Comparison of ENCODE assay signal across 2 cellular contexts in the genomic region with DNA sequence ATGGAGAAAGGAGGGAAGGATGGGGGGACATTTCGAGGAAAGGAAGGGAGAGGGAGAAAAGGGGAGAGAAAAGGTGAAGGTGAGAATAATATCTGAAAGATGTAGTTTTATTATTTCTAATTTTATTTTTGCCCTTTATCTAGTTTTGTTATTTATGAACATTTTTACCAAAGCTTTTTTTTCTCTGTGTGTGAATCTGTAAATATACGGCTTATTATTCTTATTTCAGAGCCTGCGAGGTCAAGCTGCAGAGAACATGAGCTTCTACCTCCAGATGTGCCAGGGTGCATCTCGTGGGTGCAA.
TF ChIP-seq lines count a peak whose summit lies in the region.

No MANE protein-coding gene starts in this region.

TF ChIP-seq in GM12878, 131 proteins besides CTCF, POLR2A, EP300 and RAD21:
- no peak for TF ChIP-seq HDAC6 (IDR thresholded peaks at IDR 0.05; ENCODE audit: unreplicated experiment)
- no peak for TF ChIP-seq FOXM1 (IDR thresholded peaks at IDR 0.05; ENCODE audit: low read depth, low read length)
- TF ChIP-seq, protein P1, sequence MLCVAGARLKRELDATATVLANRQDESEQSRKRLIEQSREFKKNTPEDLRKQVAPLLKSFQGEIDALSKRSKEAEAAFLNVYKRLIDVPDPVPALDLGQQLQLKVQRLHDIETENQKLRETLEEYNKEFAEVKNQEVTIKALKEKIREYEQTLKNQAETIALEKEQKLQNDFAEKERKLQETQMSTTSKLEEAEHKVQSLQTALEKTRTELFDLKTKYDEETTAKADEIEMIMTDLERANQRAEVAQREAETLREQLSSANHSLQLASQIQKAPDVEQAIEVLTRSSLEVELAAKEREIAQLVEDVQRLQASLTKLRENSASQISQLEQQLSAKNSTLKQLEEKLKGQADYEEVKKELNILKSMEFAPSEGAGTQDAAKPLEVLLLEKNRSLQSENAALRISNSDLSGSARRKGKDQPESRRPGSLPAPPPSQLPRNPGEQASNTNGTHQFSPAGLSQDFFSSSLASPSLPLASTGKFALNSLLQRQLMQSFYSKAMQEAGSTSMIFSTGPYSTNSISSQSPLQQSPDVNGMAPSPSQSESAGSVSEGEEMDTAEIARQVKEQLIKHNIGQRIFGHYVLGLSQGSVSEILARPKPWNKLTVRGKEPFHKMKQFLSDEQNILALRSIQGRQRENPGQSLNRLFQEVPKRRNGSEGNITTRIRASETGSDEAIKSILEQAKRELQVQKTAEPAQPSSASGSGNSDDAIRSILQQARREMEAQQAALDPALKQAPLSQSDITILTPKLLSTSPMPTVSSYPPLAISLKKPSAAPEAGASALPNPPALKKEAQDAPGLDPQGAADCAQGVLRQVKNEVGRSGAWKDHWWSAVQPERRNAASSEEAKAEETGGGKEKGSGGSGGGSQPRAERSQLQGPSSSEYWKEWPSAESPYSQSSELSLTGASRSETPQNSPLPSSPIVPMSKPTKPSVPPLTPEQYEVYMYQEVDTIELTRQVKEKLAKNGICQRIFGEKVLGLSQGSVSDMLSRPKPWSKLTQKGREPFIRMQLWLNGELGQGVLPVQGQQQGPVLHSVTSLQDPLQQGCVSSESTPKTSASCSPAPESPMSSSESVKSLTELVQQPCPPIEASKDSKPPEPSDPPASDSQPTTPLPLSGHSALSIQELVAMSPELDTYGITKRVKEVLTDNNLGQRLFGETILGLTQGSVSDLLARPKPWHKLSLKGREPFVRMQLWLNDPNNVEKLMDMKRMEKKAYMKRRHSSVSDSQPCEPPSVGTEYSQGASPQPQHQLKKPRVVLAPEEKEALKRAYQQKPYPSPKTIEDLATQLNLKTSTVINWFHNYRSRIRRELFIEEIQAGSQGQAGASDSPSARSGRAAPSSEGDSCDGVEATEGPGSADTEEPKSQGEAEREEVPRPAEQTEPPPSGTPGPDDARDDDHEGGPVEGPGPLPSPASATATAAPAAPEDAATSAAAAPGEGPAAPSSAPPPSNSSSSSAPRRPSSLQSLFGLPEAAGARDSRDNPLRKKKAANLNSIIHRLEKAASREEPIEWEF (IDR thresholded peaks at IDR 0.05; ENCODE audit: insufficient replicate concordance, low read depth, low read length) = no peak
- TF ChIP-seq, protein P2, sequence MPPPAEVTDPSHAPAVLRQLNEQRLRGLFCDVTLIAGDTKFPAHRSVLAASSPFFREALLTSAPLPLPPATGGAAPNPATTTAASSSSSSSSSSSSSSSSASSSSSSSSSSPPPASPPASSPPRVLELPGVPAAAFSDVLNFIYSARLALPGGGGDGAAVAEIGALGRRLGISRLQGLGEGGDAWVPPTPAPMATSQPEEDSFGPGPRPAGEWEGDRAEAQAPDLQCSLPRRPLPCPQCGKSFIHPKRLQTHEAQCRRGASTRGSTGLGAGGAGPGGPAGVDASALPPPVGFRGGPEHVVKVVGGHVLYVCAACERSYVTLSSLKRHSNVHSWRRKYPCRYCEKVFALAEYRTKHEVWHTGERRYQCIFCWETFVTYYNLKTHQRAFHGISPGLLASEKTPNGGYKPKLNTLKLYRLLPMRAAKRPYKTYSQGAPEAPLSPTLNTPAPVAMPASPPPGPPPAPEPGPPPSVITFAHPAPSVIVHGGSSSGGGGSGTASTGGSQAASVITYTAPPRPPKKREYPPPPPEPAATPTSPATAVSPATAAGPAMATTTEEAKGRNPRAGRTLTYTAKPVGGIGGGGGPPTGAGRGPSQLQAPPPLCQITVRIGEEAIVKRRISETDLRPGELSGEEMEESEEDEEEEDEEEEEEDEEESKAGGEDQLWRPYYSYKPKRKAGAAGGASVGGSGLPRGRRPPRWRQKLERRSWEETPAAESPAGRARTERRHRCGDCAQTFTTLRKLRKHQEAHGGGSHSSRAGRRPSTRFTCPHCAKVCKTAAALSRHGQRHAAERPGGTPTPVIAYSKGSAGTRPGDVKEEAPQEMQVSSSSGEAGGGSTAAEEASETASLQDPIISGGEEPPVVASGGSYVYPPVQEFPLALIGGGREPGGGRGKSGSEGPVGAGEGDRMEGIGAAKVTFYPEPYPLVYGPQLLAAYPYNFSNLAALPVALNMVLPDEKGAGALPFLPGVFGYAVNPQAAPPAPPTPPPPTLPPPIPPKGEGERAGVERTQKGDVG (CRISPR knock-in tag; IDR thresholded peaks at IDR 0.05) = no peak
- no peak for TF ChIP-seq RFX5 (IDR thresholded peaks at IDR 0.05; ENCODE audit: low read depth, low read length)
- no peak for TF ChIP-seq HCFC1 (IDR thresholded peaks at IDR 0.05; ENCODE audit: low read length)
- TF ChIP-seq, protein P3, sequence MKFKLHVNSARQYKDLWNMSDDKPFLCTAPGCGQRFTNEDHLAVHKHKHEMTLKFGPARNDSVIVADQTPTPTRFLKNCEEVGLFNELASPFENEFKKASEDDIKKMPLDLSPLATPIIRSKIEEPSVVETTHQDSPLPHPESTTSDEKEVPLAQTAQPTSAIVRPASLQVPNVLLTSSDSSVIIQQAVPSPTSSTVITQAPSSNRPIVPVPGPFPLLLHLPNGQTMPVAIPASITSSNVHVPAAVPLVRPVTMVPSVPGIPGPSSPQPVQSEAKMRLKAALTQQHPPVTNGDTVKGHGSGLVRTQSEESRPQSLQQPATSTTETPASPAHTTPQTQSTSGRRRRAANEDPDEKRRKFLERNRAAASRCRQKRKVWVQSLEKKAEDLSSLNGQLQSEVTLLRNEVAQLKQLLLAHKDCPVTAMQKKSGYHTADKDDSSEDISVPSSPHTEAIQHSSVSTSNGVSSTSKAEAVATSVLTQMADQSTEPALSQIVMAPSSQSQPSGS (IDR thresholded peaks at IDR 0.05; ENCODE audit: low read length) = no peak
- TF ChIP-seq NRF1 (conservative IDR thresholded peaks at IDR 0.05; ENCODE audit: low read depth, low read length) = no peak
- no peak for TF ChIP-seq KLF5 (IDR thresholded peaks at IDR 0.05; ENCODE audit: partially characterized antibody)
- TF ChIP-seq CBX3 (IDR thresholded peaks at IDR 0.05; ENCODE audit: borderline replicate concordance, low read depth) = no peak
- no peak for TF ChIP-seq RELA (IDR thresholded peaks at IDR 0.05; ENCODE audit: borderline replicate concordance, partially characterized antibody)

TF ChIP-seq in liver, 16 proteins besides CTCF, POLR2A, EP300 and RAD21:
- TF ChIP-seq TAF1 (conservative IDR thresholded peaks at IDR 0.05) = no peak
- no peak for TF ChIP-seq YY1 (IDR thresholded peaks at IDR 0.05)
- TF ChIP-seq, protein P4, sequence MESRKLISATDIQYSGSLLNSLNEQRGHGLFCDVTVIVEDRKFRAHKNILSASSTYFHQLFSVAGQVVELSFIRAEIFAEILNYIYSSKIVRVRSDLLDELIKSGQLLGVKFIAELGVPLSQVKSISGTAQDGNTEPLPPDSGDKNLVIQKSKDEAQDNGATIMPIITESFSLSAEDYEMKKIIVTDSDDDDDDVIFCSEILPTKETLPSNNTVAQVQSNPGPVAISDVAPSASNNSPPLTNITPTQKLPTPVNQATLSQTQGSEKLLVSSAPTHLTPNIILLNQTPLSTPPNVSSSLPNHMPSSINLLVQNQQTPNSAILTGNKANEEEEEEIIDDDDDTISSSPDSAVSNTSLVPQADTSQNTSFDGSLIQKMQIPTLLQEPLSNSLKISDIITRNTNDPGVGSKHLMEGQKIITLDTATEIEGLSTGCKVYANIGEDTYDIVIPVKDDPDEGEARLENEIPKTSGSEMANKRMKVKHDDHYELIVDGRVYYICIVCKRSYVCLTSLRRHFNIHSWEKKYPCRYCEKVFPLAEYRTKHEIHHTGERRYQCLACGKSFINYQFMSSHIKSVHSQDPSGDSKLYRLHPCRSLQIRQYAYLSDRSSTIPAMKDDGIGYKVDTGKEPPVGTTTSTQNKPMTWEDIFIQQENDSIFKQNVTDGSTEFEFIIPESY (IDR thresholded peaks at IDR 0.05) = no peak
- TF ChIP-seq NR2F2 (IDR thresholded peaks at IDR 0.05) = no peak
- no peak for TF ChIP-seq FOXA1 (IDR thresholded peaks at IDR 0.05)
- no peak for TF ChIP-seq HNF4G (IDR thresholded peaks at IDR 0.05)
- TF ChIP-seq SP1 (IDR thresholded peaks at IDR 0.05) = no peak
- TF ChIP-seq JUND (IDR thresholded peaks at IDR 0.05) = no peak
- TF ChIP-seq, protein P5, sequence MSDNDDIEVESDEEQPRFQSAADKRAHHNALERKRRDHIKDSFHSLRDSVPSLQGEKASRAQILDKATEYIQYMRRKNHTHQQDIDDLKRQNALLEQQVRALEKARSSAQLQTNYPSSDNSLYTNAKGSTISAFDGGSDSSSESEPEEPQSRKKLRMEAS (IDR thresholded peaks at IDR 0.05) = no peak
